ENCODE assay signal across 27 cellular contexts in the genomic region with DNA sequence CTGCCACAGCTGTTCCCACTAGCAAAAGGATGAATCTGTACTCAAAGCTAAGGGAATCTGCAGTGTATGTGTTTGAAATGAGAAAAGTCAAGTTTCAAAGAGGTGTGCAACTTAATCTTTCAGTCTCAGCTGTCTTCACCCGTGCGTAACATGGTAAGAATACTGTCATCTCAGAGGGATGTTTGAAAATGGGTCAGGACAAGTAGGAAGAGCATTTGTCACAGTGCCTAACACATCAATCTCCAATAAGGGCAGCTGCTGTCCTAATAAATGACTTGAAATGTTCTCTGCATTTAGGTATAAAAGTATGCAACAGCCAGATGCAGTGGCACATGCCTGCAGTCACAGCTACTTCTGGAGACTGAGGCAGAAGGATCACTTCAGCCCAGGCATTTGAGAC. TPM values are rescaled to one million over a fixed set of nuclear protein-coding genes. Genes with fewer than 3 reads are reported as not detected.
"Had no signal": no experiment of that assay in that cellular context is flagged by ENCODE, and none has a peak within 500 bp of the region (broad histone marks: within the 10 kb centered on the region; RNA-seq: fewer than 3 reads in every experiment).

No MANE protein-coding gene starts in this region.

- H3K9me3 Mint-ChIP-seq: dendritic cell treated with granulocyte-macrophage colony-stimulating factor and Interleukin-4, amounts not matched to agents 40 ng/mL and 50 ng/mL, for 4 days; effector memory CD8-positive, alpha-beta T cell; endodermal cell; mesothelial cell of epicardium had no signal

- ATAC-seq: effector memory CD8-positive, alpha-beta T cell; esophagus mucosa; left cardiac atrium; left lung; left ventricle myocardium superior; lower lobe of right lung; mucosa of descending colon had no signal

- DNase-seq: colonic mucosa; cortex of kidney; effector CD8-positive, alpha-beta T cell; effector memory CD8-positive, alpha-beta T cell; endodermal cell; erythroblast; esophagus squamous epithelium; foreskin fibroblast; foreskin melanocyte; gastrocnemius medialis; glutamatergic neuron; heart right ventricle; hippocampal formation; left cardiac atrium; left lung; left ventricle myocardium superior; lower lobe of right lung; mesenchymal stem cell; mucosa of descending colon had no signal

- H3K4me3 Mint-ChIP-seq: dendritic cell treated with granulocyte-macrophage colony-stimulating factor and Interleukin-4, amounts not matched to agents 40 ng/mL and 50 ng/mL, for 4 days; effector memory CD8-positive, alpha-beta T cell; endodermal cell; mesothelial cell of epicardium had no signal

- H3K4me1 Mint-ChIP-seq: endodermal cell had no signal

- H3K27ac Mint-ChIP-seq: dendritic cell treated with granulocyte-macrophage colony-stimulating factor and Interleukin-4, amounts not matched to agents 40 ng/mL and 50 ng/mL, for 4 days; effector memory CD8-positive, alpha-beta T cell; endodermal cell; mesothelial cell of epicardium had no signal

- H3K27me3 ChIP-seq: colonic mucosa, esophagus squamous epithelium, gastrocnemius medialis, heart right ventricle, left lung had no signal

- H3K27me3 Mint-ChIP-seq: dendritic cell treated with granulocyte-macrophage colony-stimulating factor and Interleukin-4, amounts not matched to agents 40 ng/mL and 50 ng/mL, for 4 days; effector memory CD8-positive, alpha-beta T cell had no signal

- H3K9me3 ChIP-seq: colonic mucosa, esophagus squamous epithelium, gastrocnemius medialis, heart right ventricle, left lung, lower lobe of right lung, mucosa of descending colon had no signal

- H3K4me1 ChIP-seq: colonic mucosa, esophagus squamous epithelium, left lung, lower lobe of right lung had no signal

- H3K27ac ChIP-seq: colonic mucosa, epithelial cell of prostate, esophagus squamous epithelium, heart right ventricle, left lung, lower lobe of right lung had no signal

- H3K4me3 ChIP-seq: colonic mucosa, esophagus squamous epithelium, gastrocnemius medialis, heart right ventricle, left lung, lower lobe of right lung, mucosa of descending colon had no signal

RNA-seq across cellular contexts. Expression of a gene that starts 31.7 kb away (rescaled TPM):
- total RNA-seq: left ventricle myocardium superior, lower leg skin, lower lobe of right lung, lung microvascular endothelial cell had no signal

RNA-seq across cellular contexts. Expression of a gene that starts 52.0 kb away (rescaled TPM):
- total RNA-seq: dermis microvascular lymphatic vessel endothelial cell, endodermal cell, lung microvascular endothelial cell had no signal
- polyA plus RNA-seq: keratinocyte had no signal
